Comparison of ENCODE assay signal across 8 cellular contexts in the genomic region with DNA sequence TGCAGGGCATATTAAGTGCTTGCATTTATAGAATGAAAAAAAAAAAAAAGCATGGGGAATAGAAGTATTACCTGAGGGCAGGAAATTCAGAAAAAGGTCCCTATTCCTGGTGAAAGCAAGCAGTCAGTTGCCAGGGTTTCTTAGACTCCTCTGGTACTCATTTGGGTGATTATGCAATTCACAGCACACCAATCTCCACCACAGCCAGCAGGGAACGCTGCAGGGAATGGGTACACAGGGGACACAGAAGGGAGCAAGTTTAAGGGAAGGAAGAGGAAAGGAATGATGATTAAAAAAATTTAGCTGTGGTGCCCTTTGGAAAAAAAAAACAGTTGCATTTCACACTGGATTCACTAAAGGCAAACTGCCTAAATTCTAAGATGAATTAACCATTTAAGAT. TPM values are rescaled to one million over a fixed set of nuclear protein-coding genes. Genes with fewer than 3 reads are reported as not detected.
DNase-seq lines count a peak whose midpoint lies in the region; ATAC-seq, FAIRE-seq and TF ChIP-seq lines count a peak whose summit lies in the region.

No MANE protein-coding gene starts in this region.

- H3K27me3 Mint-ChIP-seq in Calu3 (ENCODE audit: unreplicated experiment), result no peaks in the 10 kb centered on the region
- no peaks in the 10 kb centered on the region for H3K27me3 Mint-ChIP-seq in astrocyte (ENCODE audit: low read depth, unreplicated experiment)

- no peaks in the 10 kb centered on the region for H3K9me3 ChIP-seq in astrocyte (ENCODE audit: insufficient read depth, low read depth, low read length)
- H3K9me3 ChIP-seq in kidney (ENCODE audit: control insufficient read depth in 1 of 2, low read length in 2 of 2), result no peaks in the 10 kb centered on the region

- H3K27ac ChIP-seq in astrocyte (ENCODE audit: low read depth, low read length) (no peak overlapping the region), kidney (ENCODE audit: low read depth in 2 of 2, low read length in 2 of 2) (no peak overlapping the region)

- DNase-seq in Calu3 (peak; percentile 19), LHCN-M2 (ENCODE audit: low read depth) (peak; percentile 80), astrocyte (ENCODE audit: low read depth) (peak; percentile 37), kidney (no peak), RPMI8226 (no peak), superior temporal gyrus (ENCODE audit: extremely low spot score) (no peak)

- peaks cover 89% of the 10 kb centered on the region for H3K79me2 ChIP-seq in astrocyte (ENCODE audit: insufficient read depth, low read length)

- no peaks in the 10 kb centered on the region for H3K9me3 Mint-ChIP-seq in Calu3 (ENCODE audit: low read depth, unreplicated experiment)
- peaks cover 3% of the 10 kb centered on the region for H3K9me3 Mint-ChIP-seq in astrocyte (ENCODE audit: unreplicated experiment)

- H2AFZ ChIP-seq in astrocyte (ENCODE audit: low read depth, low read length), result no peak overlapping the region

- no TSS peak for BruUV-seq in Calu3 (replicated peaks; lab: Mats Ljungman, UMichigan)

- H3K4me1 ChIP-seq in astrocyte (ENCODE audit: insufficient read depth, low read length) (peaks cover 4% of the 10 kb centered on the region), kidney (ENCODE audit: control insufficient read depth in 1 of 2, insufficient read depth in 1 of 2, low read depth in 1 of 2, low read length in 2 of 2) (peaks cover 0 to 11% of the 10 kb centered on the region in 2 donors)

- H4K20me1 ChIP-seq in astrocyte (ENCODE audit: insufficient read depth, low read length), result peaks cover 64% of the 10 kb centered on the region

- H3K27ac Mint-ChIP-seq in Calu3 (ENCODE audit: unreplicated experiment) (no peak overlapping the region), astrocyte (ENCODE audit: unreplicated experiment) (no peak overlapping the region)

- no peak overlapping the region for H3K9ac ChIP-seq in astrocyte (ENCODE audit: low read length)
- H3K9ac ChIP-seq in kidney (ENCODE audit: low read length in 2 of 2), result no peak overlapping the region

- no peaks in the 10 kb centered on the region for H3K36me3 Mint-ChIP-seq in Calu3 (ENCODE audit: insufficient read depth, unreplicated experiment)
- H3K36me3 Mint-ChIP-seq in astrocyte (ENCODE audit: low read depth, unreplicated experiment), result peaks cover 3% of the 10 kb centered on the region

- no peak overlapping the region for H3K4me3 ChIP-seq in astrocyte (ENCODE audit: insufficient read depth, low read depth, low read length)
- H3K4me3 ChIP-seq in kidney (ENCODE audit: low read length in 2 of 2), result no peak overlapping the region

- H3K4me2 ChIP-seq in astrocyte (ENCODE audit: low read length), result no peak overlapping the region

- H3K4me1 Mint-ChIP-seq in Calu3 (ENCODE audit: low read depth, unreplicated experiment) (peaks cover 12% of the 10 kb centered on the region), astrocyte (ENCODE audit: low read depth, unreplicated experiment) (peaks cover 4% of the 10 kb centered on the region)

- H3K4me3 Mint-ChIP-seq in Calu3 (ENCODE audit: low read depth, unreplicated experiment) (no peak overlapping the region), astrocyte (ENCODE audit: unreplicated experiment) (no peak overlapping the region)

- TF ChIP-seq CTCF in Calu3 (IDR thresholded peaks at IDR 0.05; ENCODE audit: unreplicated experiment), result no peak
- TF ChIP-seq CTCF in astrocyte (IDR thresholded peaks at IDR 0.05; ENCODE audit: insufficient read depth, low read depth, low read length), result peak; percentile 13
- TF ChIP-seq CTCF in kidney (IDR thresholded peaks at IDR 0.05; ENCODE audit: borderline replicate concordance, extremely low read depth, insufficient read depth), result peak; percentile 18

- intact Hi-C loops in Calu3 (cut with micrococcal nuclease; ENCODE audit: unreplicated experiment) (loop anchor here (10.0 kb wide), 1 partner anchor 314 kb away; no protein-coding TSS in a partner anchor), kidney (cut with DNase I) (no loop called here)

- H3K36me3 ChIP-seq in astrocyte (ENCODE audit: insufficient read depth, low read length), result no peaks in the 10 kb centered on the region
- H3K36me3 ChIP-seq in kidney (ENCODE audit: control insufficient read depth in 1 of 2, insufficient read depth in 2 of 2, low read length in 2 of 2), result no peaks in the 10 kb centered on the region

- ATAC-seq in GM21619 (IDR thresholded peaks at IDR 0.05; ENCODE audit: unreplicated experiment) (no peak), GM21825 (IDR thresholded peaks at IDR 0.05; ENCODE audit: unreplicated experiment) (no peak)

- CTCF ChIA-PET in Calu3 (lab: Charles Lee), result no interaction called here

- no peak for FAIRE-seq in astrocyte (lab: Jason Lieb, UNC)
- FAIRE-seq in kidney (lab: Jason Lieb, UNC), result no peak

- H3K27me3 ChIP-seq in astrocyte (ENCODE audit: insufficient read depth, low read length), result no peaks in the 10 kb centered on the region

RNA-seq across cellular contexts. Expression of gene BLTP3B, which starts 14.2 kb away (rescaled TPM):
- total RNA-seq in Calu3 (2022) (15.8 and 19.1 TPM in 2 replicates), LHCN-M2 (2014; rRNA removed) (28.9 and 35.0 TPM in 2 replicates), astrocyte (13.3 and 16.0 TPM in 2 replicates), kidney (18.3 TPM)
- 5.2 TPM for polyA plus RNA-seq in LHCN-M2 (2012)
- polyA plus RNA-seq in kidney (ENCODE audit: insufficient read depth, low read depth, low replicate concordance), result 9.3 TPM

Comparison
In these comparisons a context has a peak if more than half of its experiments do, and no peak if none do; other contexts are left out.
1. DNase-seq: peak in Calu3 (single experiment), LHCN-M2 (single experiment) and astrocyte (single experiment); none in kidney (single experiment), RPMI8226 (single experiment) and superior temporal gyrus (single experiment).